Comparison of ENCODE assay signal across 8 cellular contexts in genomic region chr1:48552420-48552819, GRCh38.
DNase-seq lines count a peak whose midpoint lies in the region; ATAC-seq and TF ChIP-seq lines count a peak whose summit lies in the region.

No MANE protein-coding gene starts in this region.

- no peak for TF ChIP-seq POLR2A in GM18505 (IDR thresholded peaks at IDR 0.05; ENCODE audit: borderline replicate concordance, extremely low read depth, insufficient read depth, insufficient read length)

- no peak overlapping the region for H3K27ac Mint-ChIP-seq in CD8-positive, alpha-beta T cell
- H3K27ac Mint-ChIP-seq in effector memory CD8-positive, alpha-beta T cell: no peak overlapping the region

- DNase-seq in NCI-H748 treated with DMSO at 0.1 percent for 48 hours (lab: John Stamatoyannopoulos, UW): peak; percentile 38
- no peak for DNase-seq in left cardiac atrium
- DNase-seq in stimulated activated CD8-positive, alpha-beta memory T cell treated with anti-CD3 and anti-CD28 coated beads, Interleukin-4, amount 100 ng/mL, for 48 hours: no peak
- DNase-seq in CD8-positive, alpha-beta T cell: no peak
- no peak for DNase-seq in effector memory CD8-positive, alpha-beta T cell
- DNase-seq in occipital lobe (lab: John Stamatoyannopoulos, UW): no peak

- H3K36me3 ChIP-seq in CD8-positive, alpha-beta T cell (ENCODE audit: insufficient read depth, low read length): no peaks in the 10 kb centered on the region

- no peaks in the 10 kb centered on the region for H3K27me3 ChIP-seq in CD8-positive, alpha-beta T cell (ENCODE audit: insufficient read depth, low read length)

- ATAC-seq in GM18505 (IDR thresholded peaks at IDR 0.05; ENCODE audit: unreplicated experiment) (peak; percentile 50), left cardiac atrium (peak; percentile 54 to 60)
- ATAC-seq in CD8-positive, alpha-beta T cell: no peak
- ATAC-seq in effector memory CD8-positive, alpha-beta T cell (replicated peaks): no peak

- intact Hi-C loops in left cardiac atrium (cut with DNase I): loop anchor here in 1 of 2 donors (5.0 kb wide), 1 partner anchor 145 kb away; no protein-coding TSS in a partner anchor
- intact Hi-C loops in CD8-positive, alpha-beta T cell (cut with DNase I, micrococcal nuclease): no loop called here

- no peak overlapping the region; the same call in 1 of the 2 replicates for H3K27ac ChIP-seq in C4-2B
- no peak overlapping the region for H3K27ac ChIP-seq in CD8-positive, alpha-beta T cell (ENCODE audit: low read depth, low read length)

- POLR2A ChIA-PET in CD8-positive, alpha-beta T cell (lab: Charles Lee): no interaction called here

- no peak overlapping the region for H3K4me3 ChIP-seq in CD8-positive, alpha-beta T cell (ENCODE audit: low read depth, low read length)

- H3K9me3 ChIP-seq in CD8-positive, alpha-beta T cell (ENCODE audit: low read length): no peaks in the 10 kb centered on the region

- TF ChIP-seq CTCF in C4-2B (conservative IDR thresholded peaks at IDR 0.05): peak; percentile 63
- TF ChIP-seq CTCF in CD8-positive, alpha-beta T cell (IDR thresholded peaks at IDR 0.05): no peak

- H3K36me3 Mint-ChIP-seq in CD8-positive, alpha-beta T cell: no peaks in the 10 kb centered on the region
- no peaks in the 10 kb centered on the region for H3K36me3 Mint-ChIP-seq in effector memory CD8-positive, alpha-beta T cell (ENCODE audit: insufficient read depth)

- no peaks in the 10 kb centered on the region for H3K4me1 Mint-ChIP-seq in CD8-positive, alpha-beta T cell (ENCODE audit: low read depth)
- H3K4me1 Mint-ChIP-seq in effector memory CD8-positive, alpha-beta T cell (ENCODE audit: low read depth in 2 of 2): no peaks in the 10 kb centered on the region

- no peaks in the 10 kb centered on the region for H3K4me1 ChIP-seq in CD8-positive, alpha-beta T cell (ENCODE audit: insufficient read depth, low read length)

- CTCF ChIA-PET in CD8-positive, alpha-beta T cell (lab: Charles Lee): no interaction called here

- H3K4me3 Mint-ChIP-seq in CD8-positive, alpha-beta T cell: no peak overlapping the region
- no peak overlapping the region for H3K4me3 Mint-ChIP-seq in effector memory CD8-positive, alpha-beta T cell

- H3K9me3 Mint-ChIP-seq in CD8-positive, alpha-beta T cell: no peaks in the 10 kb centered on the region
- no peaks in the 10 kb centered on the region for H3K9me3 Mint-ChIP-seq in effector memory CD8-positive, alpha-beta T cell

- peaks cover 2% of the 10 kb centered on the region for H3K27me3 Mint-ChIP-seq in CD8-positive, alpha-beta T cell (ENCODE audit: low read depth)
- peaks cover 4 to 8% of the 10 kb centered on the region in 2 donors for H3K27me3 Mint-ChIP-seq in effector memory CD8-positive, alpha-beta T cell

Comparison
In these comparisons a context has a peak if more than half of its experiments do, and no peak if none do; other contexts are left out.
1. ATAC-seq: peak in GM18505 (single experiment) and left cardiac atrium (2 of 2); none in CD8-positive, alpha-beta T cell (single experiment) and effector memory CD8-positive, alpha-beta T cell (single experiment).